In the genomic region with DNA sequence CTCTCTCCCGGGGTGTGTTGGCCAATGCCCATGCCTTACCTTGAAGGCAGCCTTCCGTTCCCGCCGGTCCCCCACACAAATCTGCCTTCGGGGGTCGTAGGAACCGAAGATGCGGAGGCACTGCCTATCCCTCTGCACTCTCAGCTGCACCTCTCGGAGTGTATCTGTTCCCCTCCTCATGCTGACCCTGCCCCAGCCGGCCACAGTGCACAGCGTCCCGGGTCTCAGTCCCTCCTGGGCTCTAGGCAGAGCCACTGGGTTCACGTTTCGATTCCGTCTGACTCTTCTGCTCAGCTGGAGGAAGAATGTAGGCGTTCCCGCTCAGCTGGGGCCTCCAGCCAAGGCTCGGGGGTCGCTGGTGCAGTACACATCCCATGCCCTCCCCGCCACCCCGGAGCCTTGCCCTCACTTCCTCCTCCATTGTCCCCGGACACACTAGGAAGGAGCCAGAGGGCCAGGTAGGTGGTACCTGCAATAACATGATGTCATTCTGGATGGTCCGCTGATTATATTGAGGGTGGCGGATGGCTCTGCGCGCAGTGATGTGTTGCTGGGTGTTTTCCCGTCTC, we compare ENCODE assay signal across 1 cellular context.
TF ChIP-seq lines count a peak whose summit lies in the region.

No MANE protein-coding gene starts in this region.

TF ChIP-seq in H1, 55 proteins besides CTCF, POLR2A, EP300 and RAD21:
- TF ChIP-seq HDAC2 (IDR thresholded peaks at IDR 0.05; ENCODE audit: borderline replicate concordance in 1 of 2, low read depth in 2 of 2, low read length in 2 of 2) (no peak), POU5F1 (IDR thresholded peaks at IDR 0.05; ENCODE audit: low read depth, low read length) (no peak), CTBP2 (IDR thresholded peaks at IDR 0.05; ENCODE audit: borderline replicate concordance, insufficient read depth, insufficient read length, low read length) (no peak), GABPA (IDR thresholded peaks at IDR 0.05; ENCODE audit: borderline replicate concordance, insufficient read depth, low read length) (no peak), KDM4A (IDR thresholded peaks at IDR 0.05; ENCODE audit: low read depth, low read length, severe bottlenecking) (no peak), TCF12 (IDR thresholded peaks at IDR 0.05; ENCODE audit: low read depth, low read length) (no peak), SAP30 (IDR thresholded peaks at IDR 0.05; ENCODE audit: insufficient read depth, insufficient replicate concordance, low read length) (no peak), BACH1 (IDR thresholded peaks at IDR 0.05; ENCODE audit: low read length) (no peak), JUND (IDR thresholded peaks at IDR 0.05; ENCODE audit: low read length) (no peak), SP2 (IDR thresholded peaks at IDR 0.05; ENCODE audit: low read length) (no peak), EZH2 (IDR thresholded peaks at IDR 0.05; ENCODE audit: low read depth, low read length, severe bottlenecking) (no peak), RNF2 (IDR thresholded peaks at IDR 0.05; ENCODE audit: borderline replicate concordance, low read depth, low read length, missing control alignments, poor library complexity, severe bottlenecking) (no peak), ASH2L (IDR thresholded peaks at IDR 0.05; ENCODE audit: low read length) (no peak), SRF (IDR thresholded peaks at IDR 0.05; ENCODE audit: low read depth, low read length) (no peak), RFX5 (IDR thresholded peaks at IDR 0.05; ENCODE audit: borderline replicate concordance, low read depth, low read length) (no peak)
